Comparison of ENCODE assay signal across 1 cellular context in the genomic region with DNA sequence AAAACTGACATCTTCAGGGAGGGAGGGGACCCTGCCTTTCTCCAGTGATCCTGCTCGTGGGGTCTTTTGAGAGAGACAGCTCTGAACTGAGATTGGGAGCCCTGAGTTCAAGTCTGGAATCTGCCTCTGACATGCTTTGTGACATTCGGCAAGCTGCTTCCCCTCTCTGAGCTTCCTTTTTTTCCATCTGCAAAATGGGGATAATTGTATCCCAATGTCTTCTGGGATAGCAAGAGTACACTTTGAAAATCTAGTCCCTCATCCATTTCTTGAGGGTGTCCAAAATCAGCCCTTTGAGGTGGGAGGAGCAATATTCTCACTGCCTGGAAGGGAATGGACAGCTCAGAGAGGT.
TF ChIP-seq lines count a peak whose summit lies in the region.

No MANE protein-coding gene starts in this region.

TF ChIP-seq in endothelial cell of umbilical vein, 7 proteins besides CTCF, POLR2A, EP300 and RAD21:
- TF ChIP-seq, protein P1, sequence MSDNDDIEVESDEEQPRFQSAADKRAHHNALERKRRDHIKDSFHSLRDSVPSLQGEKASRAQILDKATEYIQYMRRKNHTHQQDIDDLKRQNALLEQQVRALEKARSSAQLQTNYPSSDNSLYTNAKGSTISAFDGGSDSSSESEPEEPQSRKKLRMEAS (IDR thresholded peaks at IDR 0.05; ENCODE audit: insufficient read depth, insufficient read length): no peak
- TF ChIP-seq POLR2AphosphoS5 (IDR thresholded peaks at IDR 0.05; ENCODE audit: insufficient read depth, low read depth, low read length) (no peak), EZH2 (IDR thresholded peaks at IDR 0.05; ENCODE audit: borderline replicate concordance, low read depth, low read length, severe bottlenecking) (no peak), GATA2 (IDR thresholded peaks at IDR 0.05; ENCODE audit: insufficient read depth, insufficient read length, low read depth, low read length) (no peak), MYC (IDR thresholded peaks at IDR 0.05; ENCODE audit: low read depth, low read length) (no peak), FOS (IDR thresholded peaks at IDR 0.05; ENCODE audit: borderline replicate concordance, insufficient read depth, low read length) (no peak), JUN (IDR thresholded peaks at IDR 0.05; ENCODE audit: borderline replicate concordance, insufficient read depth, insufficient read length, low read depth) (no peak)
